Comparison of ENCODE assay signal across 9 cellular contexts in genomic region chr22:24772493-24773220, GRCh38. TPM values are rescaled to one million over a fixed set of nuclear protein-coding genes. Genes with fewer than 3 reads are reported as not detected.
DNase-seq lines count a peak whose midpoint lies in the region; ATAC-seq and TF ChIP-seq lines count a peak whose summit lies in the region.
"Had no signal": no experiment of that assay in that cellular context is flagged by ENCODE, and none has a peak within 500 bp of the region (broad histone marks: within the 10 kb centered on the region; RNA-seq: fewer than 3 reads in every experiment).

No MANE protein-coding gene starts in this region.

- H3K4me2 ChIP-seq in hepatocyte, result no peak overlapping the region

- no peaks in the 10 kb centered on the region for H3K9me3 Mint-ChIP-seq in activated CD4-positive, alpha-beta T cell treated with anti-CD3 and anti-CD28 coated beads, Interleukin-2, amount 10 ng/mL, durations not matched to agents 7 days and 5 days

- H3K27me3 ChIP-seq in heart right ventricle, result peaks cover 0 to 24% (median 8%) of the 10 kb centered on the region in 7 donors
- H3K27me3 ChIP-seq in right atrium auricular region, result no peaks in the 10 kb centered on the region
- H3K27me3 ChIP-seq in hepatocyte, result no peaks in the 10 kb centered on the region

- H3K36me3 Mint-ChIP-seq in activated CD4-positive, alpha-beta T cell treated with anti-CD3 and anti-CD28 coated beads, Interleukin-2, amount 10 ng/mL, durations not matched to agents 7 days and 5 days (ENCODE audit: low read depth), result no peaks in the 10 kb centered on the region

- H3K4me1 ChIP-seq in heart right ventricle (no peaks in the 10 kb centered on the region), right atrium auricular region (no peaks in the 10 kb centered on the region), hepatocyte (ENCODE audit: insufficient read depth) (peaks cover 9% of the 10 kb centered on the region)

- intact Hi-C loops in heart right ventricle (cut with DNase I), result loop anchor here in 5 of 10 donors (5.0 to 10.0 kb wide), 4 partner anchors 62 to 285 kb away; no protein-coding TSS in a partner anchor

- no peak overlapping the region for H3K4me3 Mint-ChIP-seq in activated CD4-positive, alpha-beta T cell treated with anti-CD3 and anti-CD28 coated beads, Interleukin-2, amount 10 ng/mL, durations not matched to agents 7 days and 5 days

- H3K36me3 ChIP-seq in heart right ventricle, result no peaks in the 10 kb centered on the region
- H3K36me3 ChIP-seq in right atrium auricular region, result no peaks in the 10 kb centered on the region
- H3K36me3 ChIP-seq in hepatocyte (replicated peaks; ENCODE audit: insufficient read depth, low read depth), result no peaks in the 10 kb centered on the region

- no peak for DNase-seq in heart right ventricle
- DNase-seq in right atrium auricular region (ENCODE audit: low spot score), result no peak
- peak; percentile 46 for DNase-seq in SK-N-DZ (ENCODE audit: low spot score)
- peak; percentile 46 for DNase-seq in hepatocyte (ENCODE audit: low spot score)
- no peak for DNase-seq in stimulated activated naive CD4-positive, alpha-beta T cell (lab: John Stamatoyannopoulos, UW)
- DNase-seq in activated CD4-positive, alpha-beta T cell treated with anti-CD3 and anti-CD28 coated beads, Interleukin-2, amount 10 ng/mL, durations not matched to agents 7 days and 5 days, result no peak
- DNase-seq in NCI-H1436 treated with DMSO at 0.1 percent for 48 hours (lab: John Stamatoyannopoulos, UW), result no peak
- no peak for DNase-seq in GM13976 (ENCODE audit: low spot score)

- no peak overlapping the region for H2AFZ ChIP-seq in hepatocyte

- H3K27me3 Mint-ChIP-seq in activated CD4-positive, alpha-beta T cell treated with anti-CD3 and anti-CD28 coated beads, Interleukin-2, amount 10 ng/mL, durations not matched to agents 7 days and 5 days, result peaks cover 14% of the 10 kb centered on the region

- H3K27ac ChIP-seq in heart right ventricle (no peak overlapping the region), right atrium auricular region (no peak overlapping the region), hepatocyte (no peak overlapping the region)

- WGBS in heart right ventricle, 2 donors, result 44 to 52% methylated on average over 7 of the region's 7 CpGs
- WGBS in hepatocyte (ENCODE audit: low lambda C conversion rate, missing lambda C conversion rate), result 59% methylated on average over 7 of the region's 7 CpGs

- no peak overlapping the region for H3K27ac Mint-ChIP-seq in activated CD4-positive, alpha-beta T cell treated with anti-CD3 and anti-CD28 coated beads, Interleukin-2, amount 10 ng/mL, durations not matched to agents 7 days and 5 days

- peaks cover 3% of the 10 kb centered on the region for H3K4me1 Mint-ChIP-seq in activated CD4-positive, alpha-beta T cell treated with anti-CD3 and anti-CD28 coated beads, Interleukin-2, amount 10 ng/mL, durations not matched to agents 7 days and 5 days

- no peaks in the 10 kb centered on the region for H3K79me2 ChIP-seq in hepatocyte

- in situ Hi-C loops in GM13976 (cut with MboI; ENCODE audit: low sequenced_read_pairs, unreplicated experiment), result no loop called here

- no peaks in the 10 kb centered on the region for H3K9me2 ChIP-seq in hepatocyte (replicated peaks; ENCODE audit: insufficient read depth)

- POLR2A ChIA-PET in activated CD4-positive, alpha-beta T cell treated with anti-CD3 and anti-CD28 coated beads, Interleukin-2, amount 10 ng/mL, durations not matched to agents 7 days and 5 days (lab: Charles Lee), result interaction anchor here (0.6 kb wide), 1 partner anchor 12 kb away, joined by 5 read pairs; no protein-coding TSS in a partner anchor

- CTCF ChIA-PET in activated CD4-positive, alpha-beta T cell treated with anti-CD3 and anti-CD28 coated beads, Interleukin-2, amount 10 ng/mL, durations not matched to agents 7 days and 5 days (lab: Charles Lee), result interaction anchor here (0.9 to 1.6 kb wide), 3 partner anchors 8 to 77 kb away, joined by 3 to 7 read pairs (median 5); no protein-coding TSS in a partner anchor

- H4K20me1 ChIP-seq in hepatocyte (ENCODE audit: insufficient read depth, poor library complexity, severe bottlenecking), result no peaks in the 10 kb centered on the region

- no peaks in the 10 kb centered on the region for H3K9me3 ChIP-seq in heart right ventricle
- no peaks in the 10 kb centered on the region for H3K9me3 ChIP-seq in right atrium auricular region
- no peaks in the 10 kb centered on the region for H3K9me3 ChIP-seq in hepatocyte (ENCODE audit: low read depth)

- peak in 3 of 8 donors; percentile 14 to 61 (median 52) for ATAC-seq in heart right ventricle

- TF ChIP-seq CTCF in heart right ventricle (IDR thresholded peaks at IDR 0.05), result peak in 7 of 9 donors; percentile 37 to 54 (median 41)
- TF ChIP-seq CTCF in right atrium auricular region (IDR thresholded peaks at IDR 0.05), result peak in 1 of 2 donors; percentile 57
- peak; percentile 60 for TF ChIP-seq CTCF in hepatocyte (IDR thresholded peaks at IDR 0.05; ENCODE audit: poor library complexity)
- TF ChIP-seq CTCF in GM13976 (IDR thresholded peaks at IDR 0.05; ENCODE audit: borderline replicate concordance, control extremely low read depth, extremely low read depth, insufficient read depth, missing control alignments), result no peak

- H3K4me3 ChIP-seq in heart right ventricle (no peak overlapping the region), right atrium auricular region (no peak overlapping the region), hepatocyte (no peak overlapping the region)

RNA-seq across cellular contexts. Expression of gene PIWIL3, which starts 1.9 kb away (rescaled TPM):
- total RNA-seq in heart right ventricle (not detected), right atrium auricular region (not detected), hepatocyte (0.12 TPM in 1 of 2 replicates, not detected in the other)
- polyA plus RNA-seq in heart right ventricle (not detected), hepatocyte (not detected in 2 replicates)
- not detected in 2 replicates for polyA plus RNA-seq in SK-N-DZ (2014; cell fraction: cytosol; rRNA removed)
- 0.08 TPM in 1 of 2 replicates, not detected in the other for polyA plus RNA-seq in SK-N-DZ (2014; cell fraction: nucleus; rRNA removed)
- not detected for total RNA-seq in activated CD4-positive, alpha-beta T cell treated with anti-CD3 and anti-CD28 coated beads, Interleukin-2, amount 10 ng/mL, durations not matched to agents 7 days and 5 days
- total RNA-seq: temporal lobe had no signal

RNA-seq across cellular contexts. Expression of gene SGSM1, which starts 33.4 kb away (rescaled TPM):
- 10 to 100 TPM in 1 of 10 donors, 1 to 10 TPM in 9; 5.5 to 14.3 (median 8.3) TPM for total RNA-seq in heart right ventricle
- 1 to 10 TPM; 1.1 to 7.2 TPM for polyA plus RNA-seq in heart right ventricle
- total RNA-seq in right atrium auricular region, result 10 to 100 TPM; 13.9 to 14.9 TPM
- 0.06 and 0.13 TPM in 2 replicates for polyA plus RNA-seq in SK-N-DZ (2014; cell fraction: cytosol; rRNA removed)
- polyA plus RNA-seq in SK-N-DZ (2014; cell fraction: nucleus; rRNA removed), result 0.21 TPM in 2 replicates
- 3.1 and 3.5 TPM in 2 replicates for total RNA-seq in hepatocyte
- polyA plus RNA-seq in hepatocyte, result 1.7 TPM in 2 replicates
- total RNA-seq in activated CD4-positive, alpha-beta T cell treated with anti-CD3 and anti-CD28 coated beads, Interleukin-2, amount 10 ng/mL, durations not matched to agents 7 days and 5 days, result under 1 TPM; 0.12 to 0.15 TPM

Comparison
In these comparisons a context has a peak if more than half of its experiments do, and no peak if none do; other contexts are left out.
1. DNase-seq: peak in SK-N-DZ (single experiment) and hepatocyte (single experiment); none in heart right ventricle (0 of 2), right atrium auricular region (single experiment), stimulated activated naive CD4-positive, alpha-beta T cell (0 of 6), activated CD4-positive, alpha-beta T cell treated with anti-CD3 and anti-CD28 coated beads, Interleukin-2, amount 10 ng/mL, durations not matched to agents 7 days and 5 days (single experiment), NCI-H1436 treated with DMSO at 0.1 percent for 48 hours (single experiment) and GM13976 (single experiment).